In the genomic region with DNA sequence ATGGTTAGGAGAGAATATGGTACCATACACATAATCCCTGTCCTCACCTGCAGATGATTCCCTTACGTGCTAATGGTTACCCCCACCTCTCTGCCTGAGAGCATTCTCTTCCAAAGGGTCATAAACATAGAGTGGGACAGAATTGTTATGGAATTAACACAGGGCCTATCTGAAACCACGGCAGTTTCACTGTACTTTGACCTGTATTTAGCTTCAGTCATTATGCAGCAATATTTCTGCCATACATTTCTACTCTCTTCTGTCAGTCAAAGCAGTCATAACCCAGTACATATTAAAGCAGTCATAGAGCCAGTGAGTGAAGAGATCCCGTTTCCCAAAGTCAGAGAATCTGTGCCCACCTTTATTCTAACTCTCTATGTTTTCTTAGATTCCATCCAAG, we compare ENCODE assay signal across 25 cellular contexts.
DNase-seq lines count a peak whose midpoint lies in the region; ATAC-seq and TF ChIP-seq lines count a peak whose summit lies in the region.
"Had no signal": no experiment of that assay in that cellular context is flagged by ENCODE, and none has a peak within 500 bp of the region (broad histone marks: within the 10 kb centered on the region; RNA-seq: fewer than 3 reads in every experiment).

No MANE protein-coding gene starts in this region.

- H3K36me3 ChIP-seq in GM23338 (ENCODE audit: insufficient read depth) (no peaks in the 10 kb centered on the region; the same call in 1 of the 2 replicates), hepatocyte (replicated peaks; ENCODE audit: insufficient read depth, low read depth) (no peaks in the 10 kb centered on the region), mucosa of descending colon (ENCODE audit: low read depth) (no peaks in the 10 kb centered on the region)
- H3K36me3 ChIP-seq: BE2C, BLaER1 had no signal

- no peaks in the 10 kb centered on the region for H3K27me3 ChIP-seq in GM23338 (ENCODE audit: insufficient read depth)
- no peaks in the 10 kb centered on the region for H3K27me3 ChIP-seq in hepatocyte
- H3K27me3 ChIP-seq: BE2C, BLaER1 had no signal

- DNase-seq in GM23338 (ENCODE audit: low spot score) (no peak), HuH-7 (ENCODE audit: low spot score) (peak; percentile 1), hepatocyte (ENCODE audit: low spot score) (peak; percentile 9), mucosa of descending colon (peak in 1 of 3 donors; percentile 7), NCI-H1694 (lab: John Stamatoyannopoulos, UW) (no peak), superior temporal gyrus (ENCODE audit: extremely low spot score) (no peak)
- DNase-seq: 8988T; ACHN; BE2C; C1 segment of cervical spinal cord; CD4-positive, alpha-beta memory T cell; CD4-positive, CD25-positive, alpha-beta regulatory T cell; CD8-positive, alpha-beta memory T cell; COR-L47; DMS 273 treated with DMSO at 0.1 percent for 48 hours; DMS153; DMS53; DMS79; DND-41; EL; GDM1 had no signal

- H3K4me3 ChIP-seq in GM23338 (no peak overlapping the region), hepatocyte (no peak overlapping the region), mucosa of descending colon (no peak overlapping the region)
- H3K4me3 ChIP-seq: BLaER1, GM12878 had no signal

- H2AFZ ChIP-seq in GM23338 = 0 out of 2 replicates have a peak overlapping the region, but pooled peaks have one; percentile 6
- H2AFZ ChIP-seq in hepatocyte = no peak overlapping the region

- no peak overlapping the region for H3K27ac Mint-ChIP-seq in GM23338
- H3K27ac Mint-ChIP-seq: CD14-positive monocyte; CD4-positive, alpha-beta memory T cell; CD4-positive, CD25-positive, alpha-beta regulatory T cell; CD8-positive, alpha-beta memory T cell had no signal

- intact Hi-C loops in mucosa of descending colon (cut with DNase I, micrococcal nuclease) = no loop called here

- H3K9me3 ChIP-seq in hepatocyte (ENCODE audit: low read depth) (no peaks in the 10 kb centered on the region), mucosa of descending colon (no peaks in the 10 kb centered on the region)
- H3K9me3 ChIP-seq: BE2C, BLaER1 had no signal

- H3K27me3 Mint-ChIP-seq in GM23338 (ENCODE audit: insufficient read depth, low read depth, poor library complexity) = no peaks in the 10 kb centered on the region
- H3K27me3 Mint-ChIP-seq: CD4-positive, alpha-beta memory T cell; CD4-positive, CD25-positive, alpha-beta regulatory T cell; CD8-positive, alpha-beta memory T cell had no signal

- H4K20me1 ChIP-seq in GM23338 (replicated peaks; ENCODE audit: insufficient read depth) (no peaks in the 10 kb centered on the region), hepatocyte (ENCODE audit: insufficient read depth, poor library complexity, severe bottlenecking) (no peaks in the 10 kb centered on the region)
- H4K20me1 ChIP-seq: BLaER1 had no signal

- no peak overlapping the region for H3K4me3 Mint-ChIP-seq in GM23338
- H3K4me3 Mint-ChIP-seq: CD14-positive monocyte; CD4-positive, alpha-beta memory T cell; CD4-positive, CD25-positive, alpha-beta regulatory T cell; CD8-positive, alpha-beta memory T cell had no signal

- H3K36me3 Mint-ChIP-seq in GM23338 (ENCODE audit: low read depth) = peaks cover 8% of the 10 kb centered on the region; the same call in 2 of the 3 replicates
- H3K36me3 Mint-ChIP-seq: CD14-positive monocyte; CD4-positive, alpha-beta memory T cell; CD4-positive, CD25-positive, alpha-beta regulatory T cell; CD8-positive, alpha-beta memory T cell had no signal

- H3K9me2 ChIP-seq in GM23338 (ENCODE audit: insufficient read depth) = no peaks in the 10 kb centered on the region
- no peaks in the 10 kb centered on the region for H3K9me2 ChIP-seq in hepatocyte (replicated peaks; ENCODE audit: insufficient read depth)

- no peaks in the 10 kb centered on the region for H3F3A ChIP-seq in GM23338 (replicated peaks; ENCODE audit: low read depth)

- H3K4me2 ChIP-seq in GM23338 = no peak overlapping the region
- no peak overlapping the region for H3K4me2 ChIP-seq in hepatocyte
- H3K4me2 ChIP-seq: BLaER1 had no signal

- no peaks in the 10 kb centered on the region for H3K4me1 Mint-ChIP-seq in GM23338
- H3K4me1 Mint-ChIP-seq: CD14-positive monocyte; CD4-positive, alpha-beta memory T cell; CD4-positive, CD25-positive, alpha-beta regulatory T cell; CD8-positive, alpha-beta memory T cell had no signal

- 65% methylated on average over 3 of the region's 3 CpGs for WGBS in hepatocyte (ENCODE audit: low lambda C conversion rate, missing lambda C conversion rate)

- H3K9me3 Mint-ChIP-seq in GM23338 = peaks cover 15% of the 10 kb centered on the region

- H3K4me1 ChIP-seq in GM23338 (ENCODE audit: insufficient read depth) (no peaks in the 10 kb centered on the region), hepatocyte (ENCODE audit: insufficient read depth) (no peaks in the 10 kb centered on the region), mucosa of descending colon (ENCODE audit: low read depth) (peaks cover 6% of the 10 kb centered on the region)
- H3K4me1 ChIP-seq: BE2C, BLaER1 had no signal

- H3K79me2 ChIP-seq in GM23338 (replicated peaks; ENCODE audit: insufficient read depth) = no peaks in the 10 kb centered on the region
- H3K79me2 ChIP-seq in hepatocyte = no peaks in the 10 kb centered on the region

- ATAC-seq in GM23338 (no peak), mucosa of descending colon (peak; percentile 90), GM18520 (IDR thresholded peaks at IDR 0.05; ENCODE audit: unreplicated experiment) (no peak)
- ATAC-seq: GM12878 had no signal

- H3K27ac ChIP-seq in GM23338 (ENCODE audit: low read depth) = no peak overlapping the region
- no peak overlapping the region for H3K27ac ChIP-seq in hepatocyte
- H3K27ac ChIP-seq: BLaER1 had no signal

- TF ChIP-seq CTCF in GM23338 (conservative IDR thresholded peaks at IDR 0.05; ENCODE audit: low read depth in 2 of 2) (no peak), hepatocyte (IDR thresholded peaks at IDR 0.05; ENCODE audit: poor library complexity) (no peak), mucosa of descending colon (IDR thresholded peaks at IDR 0.05) (no peak)

TF ChIP-seq in GM23338, 12 proteins besides CTCF, POLR2A, EP300 and RAD21:
- no peak for TF ChIP-seq ZNF114 (CRISPR knock-in tag; IDR thresholded peaks at IDR 0.05)
- TF ChIP-seq, protein P1, sequence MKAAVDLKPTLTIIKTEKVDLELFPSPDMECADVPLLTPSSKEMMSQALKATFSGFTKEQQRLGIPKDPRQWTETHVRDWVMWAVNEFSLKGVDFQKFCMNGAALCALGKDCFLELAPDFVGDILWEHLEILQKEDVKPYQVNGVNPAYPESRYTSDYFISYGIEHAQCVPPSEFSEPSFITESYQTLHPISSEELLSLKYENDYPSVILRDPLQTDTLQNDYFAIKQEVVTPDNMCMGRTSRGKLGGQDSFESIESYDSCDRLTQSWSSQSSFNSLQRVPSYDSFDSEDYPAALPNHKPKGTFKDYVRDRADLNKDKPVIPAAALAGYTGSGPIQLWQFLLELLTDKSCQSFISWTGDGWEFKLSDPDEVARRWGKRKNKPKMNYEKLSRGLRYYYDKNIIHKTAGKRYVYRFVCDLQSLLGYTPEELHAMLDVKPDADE (IDR thresholded peaks at IDR 0.05) = no peak
TF ChIP-seq in GM23338: peak in this region for 0.

Comparison
In these comparisons a context has a peak if more than half of its experiments do, and no peak if none do; other contexts are left out.
1. DNase-seq: peak in HuH-7 (single experiment) and hepatocyte (single experiment); none in GM23338 (single experiment), NCI-H1694 (single experiment) and superior temporal gyrus (single experiment).